In the genomic region with DNA sequence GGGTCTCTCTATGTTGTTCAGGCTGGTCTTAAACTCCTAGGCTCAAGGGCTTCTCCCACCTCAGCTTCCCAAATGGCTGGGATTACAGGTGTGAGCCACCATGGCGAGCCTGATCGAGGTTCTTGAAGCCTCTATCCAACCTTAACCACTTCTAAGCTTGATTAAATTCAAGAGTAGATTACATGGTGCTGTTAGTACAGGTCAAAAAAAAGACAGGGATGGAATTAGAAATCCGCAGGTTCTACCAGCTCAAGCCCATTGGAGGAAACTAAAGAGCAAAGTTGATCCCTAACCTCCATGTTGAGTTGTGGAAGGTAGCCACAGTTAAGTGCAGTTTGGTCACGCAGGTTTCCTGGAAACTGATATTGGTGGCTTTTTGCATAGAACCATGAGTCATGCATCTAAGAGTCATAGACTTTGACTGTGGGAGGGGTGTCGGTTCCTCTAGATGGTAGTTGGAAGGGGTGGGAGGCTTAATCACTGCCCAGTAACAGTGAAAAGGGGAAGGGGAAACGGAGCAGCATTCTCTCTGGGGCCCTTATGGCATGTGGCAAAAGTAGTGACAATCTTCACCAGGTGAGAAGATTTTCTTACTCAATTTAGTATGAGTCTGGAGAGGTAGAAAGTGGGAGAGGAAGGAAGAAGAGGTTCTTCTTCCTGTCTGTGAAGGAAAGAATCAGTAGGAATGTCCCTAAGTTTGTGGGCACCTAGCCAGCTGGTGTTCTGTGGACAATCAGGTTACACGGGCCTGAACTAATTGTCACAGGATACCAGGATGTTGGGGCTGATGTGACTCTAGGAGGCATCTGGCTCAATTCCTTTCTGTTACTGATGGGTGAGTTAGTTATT, we compare ENCODE assay signal across 8 cellular contexts. TPM values are rescaled to one million over a fixed set of nuclear protein-coding genes. Genes with fewer than 3 reads are reported as not detected.
DNase-seq lines count a peak whose midpoint lies in the region; ATAC-seq, FAIRE-seq and TF ChIP-seq lines count a peak whose summit lies in the region.

No MANE protein-coding gene starts in this region.

- peaks cover 17% of the 10 kb centered on the region for H3K36me3 Mint-ChIP-seq in natural killer cell

- peaks cover 75 to 99% of the 10 kb centered on the region in 2 donors for H3K4me1 Mint-ChIP-seq in natural killer cell

- no peak for FAIRE-seq in HTR-8/SVneo (lab: Jason Lieb, UNC)

- H3K9ac ChIP-seq in BLaER1 = no peak overlapping the region

- intact Hi-C loops in natural killer cell (cut with micrococcal nuclease) = loop anchor here (2.0 to 10.0 kb wide), 4 partner anchors 207 to 715 kb away; partner anchors contain the start of gene DENND2D

- H3K27me3 ChIP-seq in BLaER1 (no peaks in the 10 kb centered on the region), HAP-1 (ENCODE audit: low read depth) (peaks cover 4% of the 10 kb centered on the region)

- H3K4me3 ChIP-seq in BLaER1 (no peak overlapping the region), HAP-1 (no peak overlapping the region)

- H4K20me1 ChIP-seq in BLaER1 = peaks cover 100% of the 10 kb centered on the region

- DNase-seq in HT1080 (ENCODE audit: low read depth) (peak; percentile 65), natural killer cell (peak; percentile 42), amygdala (lab: John Stamatoyannopoulos, UW) (no peak), HTR-8/SVneo (ENCODE audit: insufficient read length, low spot score) (no peak), HAP-1 (ENCODE audit: low spot score in 2 of 2) (no peak)
- peak; percentile 26 for DNase-seq in activated CD4-positive, alpha-beta T cell treated with anti-CD3 and anti-CD28 coated beads, Interleukin-2, amount 50 U/mL, for 1 hour

- peaks cover 23% of the 10 kb centered on the region for H3K9me3 ChIP-seq in BLaER1
- no peaks in the 10 kb centered on the region for H3K9me3 ChIP-seq in HAP-1

- peak overlapping the region; percentile 8 for H3K4me2 ChIP-seq in BLaER1

- no peak overlapping the region for H3K27ac ChIP-seq in BLaER1

- no peak for TF ChIP-seq CTCF in natural killer cell (IDR thresholded peaks at IDR 0.05)

- H3K9me3 Mint-ChIP-seq in natural killer cell = no peaks in the 10 kb centered on the region

- H3K27ac Mint-ChIP-seq in natural killer cell = peak overlapping the region; percentile 92 to 99

- no peaks in the 10 kb centered on the region for H3K27me3 Mint-ChIP-seq in natural killer cell (ENCODE audit: low read depth in 2 of 2)

- in situ Hi-C loops in HAP-1 (cut with MboI; ENCODE audit: low sequenced_read_pairs) = no loop called here

- peaks cover 47% of the 10 kb centered on the region for H3K4me1 ChIP-seq in BLaER1
- no peaks in the 10 kb centered on the region for H3K4me1 ChIP-seq in HAP-1

- H3K36me3 ChIP-seq in BLaER1 (peaks cover 49% of the 10 kb centered on the region), HAP-1 (replicated peaks) (no peaks in the 10 kb centered on the region)

- H3K4me3 Mint-ChIP-seq in natural killer cell = peak overlapping the region; percentile 99

- ATAC-seq in GM19395 (IDR thresholded peaks at IDR 0.05; ENCODE audit: unreplicated experiment) (peak; percentile 68), natural killer cell (peak; percentile 60 to 79 (median 67))

RNA-seq across cellular contexts. Expression of gene CD53, which starts 7.0 kb away (rescaled TPM):
- total RNA-seq in HT1080 (2014; rRNA removed; shearing (Covaris generic)) = 0.32 TPM in 1 of 2 replicates, not detected in the other
- 0.12 TPM in 1 of 2 replicates, not detected in the other for polyA plus RNA-seq in HT1080 (2015; cell fraction: cytosol; rRNA removed)
- 0.16 and 0.26 TPM in 2 replicates for polyA plus RNA-seq in HT1080 (2015; cell fraction: nucleus; rRNA removed)
- 100 to 1,000 TPM; 522 to 584 (median 541) TPM for total RNA-seq in natural killer cell

Comparison
In these comparisons a context has a peak if more than half of its experiments do, and no peak if none do; other contexts are left out.
1. DNase-seq: peak in HT1080 (single experiment), activated CD4-positive, alpha-beta T cell treated with anti-CD3 and anti-CD28 coated beads, Interleukin-2, amount 50 U/mL, for 1 hour (single experiment) and natural killer cell (single experiment); none in amygdala (0 of 56), HTR-8/SVneo (single experiment) and HAP-1 (0 of 2).
2. RNA of gene CD53, which starts 7.0 kb away (total RNA-seq): 522 to 584 TPM in natural killer cell; 0.32 TPM in HT1080; every median in the first group is over 100 times any median in the second.